In the genomic region with DNA sequence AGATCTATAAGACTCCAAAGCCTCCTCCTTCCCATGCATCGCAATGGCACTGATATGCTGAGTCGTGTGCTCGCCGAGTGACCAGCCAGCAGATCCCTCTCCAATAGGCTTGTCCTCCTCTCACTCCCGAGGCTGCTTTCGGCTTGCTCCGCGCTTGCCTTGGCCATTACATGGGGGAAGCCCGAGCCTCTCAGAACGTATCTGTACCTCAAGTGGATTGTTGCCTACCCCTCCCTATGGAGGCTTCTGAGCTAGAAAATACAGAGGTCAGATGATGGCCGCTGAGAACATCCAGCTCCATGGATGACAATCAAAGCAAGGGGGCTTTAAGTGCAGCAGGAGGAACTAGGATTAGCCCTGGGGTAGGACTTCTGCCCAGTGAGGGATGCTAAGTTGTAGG, we compare ENCODE assay signal across 17 cellular contexts. TPM values are rescaled to one million over a fixed set of nuclear protein-coding genes. Genes with fewer than 3 reads are reported as not detected.
DNase-seq lines count a peak whose midpoint lies in the region; ATAC-seq, FAIRE-seq and TF ChIP-seq lines count a peak whose summit lies in the region.
"Had no signal": no experiment of that assay in that cellular context is flagged by ENCODE, and none has a peak within 500 bp of the region (broad histone marks: within the 10 kb centered on the region; RNA-seq: fewer than 3 reads in every experiment).

No MANE protein-coding gene starts in this region.

- H3K23me2 ChIP-seq in H1 (ENCODE audit: low read depth, low read length) = no peaks in the 10 kb centered on the region

- no peak overlapping the region for H3K23ac ChIP-seq in H1 (ENCODE audit: insufficient read length)

- intact Hi-C loops in PC-3 (cut with micrococcal nuclease) (loop anchor here (2.0 to 10.0 kb wide), 4 partner anchors 115 to 473 kb away; no protein-coding TSS in a partner anchor), dorsolateral prefrontal cortex (cut with DNase I) (loop anchor here (2.0 to 5.0 kb wide), 3 partner anchors 115 to 455 kb away; no protein-coding TSS in a partner anchor)

- 93% methylated on average over 11 of the region's 11 CpGs; no CpG with 5 or more reads in 1 of the 2 experiments for WGBS in H1 (ENCODE audit: extremely low coverage in 1 of 2, insufficient coverage in 1 of 2, insufficient read length in 1 of 2, insufficient replicate concordance in 2 of 2, low coverage in 1 of 2, low lambda C conversion rate in 2 of 2, missing lambda C conversion rate in 1 of 2), 2 experiments

- no peaks in the 10 kb centered on the region for H3K36me3 ChIP-seq in GM23338 (ENCODE audit: insufficient read depth)
- H3K36me3 ChIP-seq in PC-3 (ENCODE audit: low read depth, low read length) = no peaks in the 10 kb centered on the region
- no peaks in the 10 kb centered on the region for H3K36me3 ChIP-seq in H1 (ENCODE audit: control insufficient read depth in 2 of 4, insufficient read depth in 4 of 4, low read length in 3 of 4)

- no peaks in the 10 kb centered on the region for H3K9me2 ChIP-seq in GM23338 (ENCODE audit: insufficient read depth)
- no peaks in the 10 kb centered on the region for H3K9me2 ChIP-seq in PC-3 (replicated peaks; ENCODE audit: low read length)

- H3K79me1 ChIP-seq in H1 (ENCODE audit: low read depth, low read length) = no peaks in the 10 kb centered on the region

- peaks cover 2% of the 10 kb centered on the region for H3K27me3 Mint-ChIP-seq in GM23338 (ENCODE audit: insufficient read depth, low read depth, poor library complexity)
- peaks cover 8 to 27% (median 17%) of the 10 kb centered on the region in 5 donors for H3K27me3 Mint-ChIP-seq in naive thymus-derived CD8-positive, alpha-beta T cell

- peak overlapping the region; percentile 62; the same call in 1 of the 2 replicates for H2BK20ac ChIP-seq in H1 (ENCODE audit: low read length)

- no peak overlapping the region for H3K4me3 ChIP-seq in GM23338
- no peak overlapping the region for H3K4me3 ChIP-seq in PC-3 (ENCODE audit: low read length)
- H3K4me3 ChIP-seq in H1 (ENCODE audit: extremely low read depth in 1 of 4, insufficient read depth in 2 of 4, low read depth in 3 of 4, low read length in 4 of 4) = no peak overlapping the region
- no peak overlapping the region for H3K4me3 ChIP-seq in dorsolateral prefrontal cortex
- H3K4me3 ChIP-seq: GM12878, GM23248 had no signal

- H2BK5ac ChIP-seq in H1 (ENCODE audit: low read depth, low read length) = no peak overlapping the region

- H2AK5ac ChIP-seq in H1 (ENCODE audit: low read depth, low read length) = no peak overlapping the region

- H2BK15ac ChIP-seq in H1 (ENCODE audit: low read length) = no peak overlapping the region

- no peak overlapping the region for H4K5ac ChIP-seq in H1 (ENCODE audit: insufficient read length, low read depth, low read length)

- no peaks in the 10 kb centered on the region for H3K9me3 Mint-ChIP-seq in GM23338
- no peaks in the 10 kb centered on the region for H3K9me3 Mint-ChIP-seq in naive thymus-derived CD8-positive, alpha-beta T cell
- H3K9me3 Mint-ChIP-seq: CD4-positive, alpha-beta T cell; IgD-negative memory B cell had no signal

- H3K14ac ChIP-seq in H1 (ENCODE audit: insufficient read length) = no peak overlapping the region

- no peak overlapping the region for H3K27ac ChIP-seq in GM23338 (ENCODE audit: low read depth)
- H3K27ac ChIP-seq in PC-3 (ENCODE audit: low read length) = no peak overlapping the region
- no peak overlapping the region for H3K27ac ChIP-seq in H1 (ENCODE audit: low read depth, low read length)
- no peak overlapping the region for H3K27ac ChIP-seq in dorsolateral prefrontal cortex
- H3K27ac ChIP-seq: C4-2B, GM23248 had no signal

- DNase-seq in GM23338 (ENCODE audit: low spot score) (no peak), PC-3 (no peak), H1 (ENCODE audit: low read depth in 1 of 2, low spot score in 2 of 2) (no peak), mesenteric fat pad (ENCODE audit: low spot score) (peak; percentile 64), dorsolateral prefrontal cortex (no peak), KG1 (lab: John Stamatoyannopoulos, UW) (no peak)
- no peak for DNase-seq in naive thymus-derived CD8-positive, alpha-beta T cell
- DNase-seq: Calu3; CD4-positive, alpha-beta T cell; GF-D8; H7 had no signal

- no peaks in the 10 kb centered on the region for H3K9me3 ChIP-seq in PC-3 (ENCODE audit: low read length)
- H3K9me3 ChIP-seq in H1 (ENCODE audit: insufficient read depth in 2 of 2, low read depth in 1 of 2, low read length in 1 of 2) = no peaks in the 10 kb centered on the region

- H2BK12ac ChIP-seq in H1 (ENCODE audit: low read depth, low read length) = no peak overlapping the region

- BruUV-seq in PC-3 (replicated peaks; lab: Mats Ljungman, UMichigan) = no TSS peak

- H4K8ac ChIP-seq in H1 (ENCODE audit: extremely low read depth, insufficient read depth, low read length) = no peak overlapping the region

- TF ChIP-seq EP300 in H1 (IDR thresholded peaks at IDR 0.05; ENCODE audit: borderline replicate concordance in 1 of 2, low read depth in 2 of 2, low read length in 2 of 2) = no peak

- H4K20me1 ChIP-seq in GM23338 (replicated peaks; ENCODE audit: insufficient read depth) = no peaks in the 10 kb centered on the region
- no peaks in the 10 kb centered on the region for H4K20me1 ChIP-seq in PC-3 (ENCODE audit: low read length)
- H4K20me1 ChIP-seq in H1 (replicated peaks in 1 of 2; ENCODE audit: control insufficient read depth in 1 of 2, insufficient read depth in 2 of 2, low read length in 2 of 2) = no peaks in the 10 kb centered on the region

- H3K79me2 ChIP-seq in GM23338 (replicated peaks; ENCODE audit: insufficient read depth) (no peaks in the 10 kb centered on the region), PC-3 (ENCODE audit: low read length) (no peaks in the 10 kb centered on the region), H1 (ENCODE audit: control insufficient read depth in 1 of 2, insufficient read depth in 2 of 2, low read length in 2 of 2) (no peaks in the 10 kb centered on the region)

- no peak overlapping the region for H3K56ac ChIP-seq in H1 (replicated peaks; ENCODE audit: insufficient read length, low read depth, low read length)

- no peak overlapping the region for H3K18ac ChIP-seq in H1 (ENCODE audit: extremely low read depth, low read length)

- no peak overlapping the region for H4K91ac ChIP-seq in H1 (replicated peaks; ENCODE audit: insufficient read length, low read length)

- H3K4me2 ChIP-seq in GM23338 (no peak overlapping the region), PC-3 (ENCODE audit: low read length) (no peak overlapping the region), H1 (ENCODE audit: insufficient read depth in 1 of 2, low read depth in 2 of 2, low read length in 2 of 2) (no peak overlapping the region)

- H3K27me3 ChIP-seq in GM23338 (ENCODE audit: insufficient read depth) = no peaks in the 10 kb centered on the region
- H3K27me3 ChIP-seq in PC-3 (ENCODE audit: low read length) = no peaks in the 10 kb centered on the region
- H3K27me3 ChIP-seq in H1 (replicated peaks in 1 of 4; ENCODE audit: control insufficient read depth in 3 of 4, extremely low read depth in 1 of 4, insufficient read depth in 3 of 4, low read length in 3 of 4) = no peaks in the 10 kb centered on the region; a peak in 1 of 7 replicates
- H3K27me3 ChIP-seq in dorsolateral prefrontal cortex = peaks cover 0 to 4% (median 0%) of the 10 kb centered on the region in 45 donors

- no peak for ATAC-seq in GM23338
- ATAC-seq in PC-3 = no peak
- ATAC-seq in HG02885 (IDR thresholded peaks at IDR 0.05; ENCODE audit: poor library complexity, unreplicated experiment) = no peak
- no peak for ATAC-seq in naive thymus-derived CD8-positive, alpha-beta T cell
- ATAC-seq: HepG2 had no signal

- H3F3A ChIP-seq in GM23338 (replicated peaks; ENCODE audit: low read depth) (no peaks in the 10 kb centered on the region), PC-3 (ENCODE audit: low read length, unreplicated experiment) (no peaks in the 10 kb centered on the region)

- no peaks in the 10 kb centered on the region; the same call in 2 of the 3 replicates for H3K4me1 Mint-ChIP-seq in GM23338
- peaks cover 6 to 8% (median 7%) of the 10 kb centered on the region in 4 donors for H3K4me1 Mint-ChIP-seq in naive thymus-derived CD8-positive, alpha-beta T cell

- H2AFZ ChIP-seq in GM23338 (0 out of 2 replicates have a peak overlapping the region, but pooled peaks have one; percentile 81), PC-3 (ENCODE audit: low read length) (0 out of 2 replicates have a peak overlapping the region, but pooled peaks have one; percentile 14), H1 (ENCODE audit: low read length) (no peak overlapping the region)
- H2AFZ ChIP-seq: GM23248 had no signal

- POLR2A ChIA-PET in PC-3 (lab: Charles Lee; ENCODE audit: unreplicated experiment) = no interaction called here
- POLR2A ChIA-PET in H1 (lab: Charles Lee; ENCODE audit: partially characterized antibody) = interaction anchor here (0.5 to 0.7 kb wide), 3 partner anchors 107 to 456 kb away, joined by 3 to 4 read pairs (median 3); no protein-coding TSS in a partner anchor
- POLR2A ChIA-PET in naive thymus-derived CD8-positive, alpha-beta T cell (lab: Charles Lee) = no interaction called here

- H2BK120ac ChIP-seq in H1 (replicated peaks; ENCODE audit: low read depth, low read length) = no peak overlapping the region

- H3K4me1 ChIP-seq in GM23338 (ENCODE audit: insufficient read depth) = no peaks in the 10 kb centered on the region
- peaks cover 4% of the 10 kb centered on the region for H3K4me1 ChIP-seq in PC-3 (ENCODE audit: insufficient read depth, low read length)
- H3K4me1 ChIP-seq in H1 (replicated peaks in 1 of 4; ENCODE audit: control insufficient read depth in 3 of 4, insufficient read depth in 4 of 4, low read length in 3 of 4) = no peaks in the 10 kb centered on the region

- H3K36me3 Mint-ChIP-seq in GM23338 (ENCODE audit: low read depth) = no peaks in the 10 kb centered on the region
- H3K36me3 Mint-ChIP-seq in naive thymus-derived CD8-positive, alpha-beta T cell = no peaks in the 10 kb centered on the region

- no peak overlapping the region for H3K27ac Mint-ChIP-seq in GM23338
- no peak overlapping the region for H3K27ac Mint-ChIP-seq in naive thymus-derived CD8-positive, alpha-beta T cell
- H3K27ac Mint-ChIP-seq: CD4-positive, alpha-beta T cell; IgD-negative memory B cell had no signal

- no peak for TF ChIP-seq RAD21 in H1 (IDR thresholded peaks at IDR 0.05 in 1 of 2, conservative IDR thresholded peaks at IDR 0.05 in 1 of 2; ENCODE audit: low read depth in 2 of 2, low read length in 2 of 2)

- TF ChIP-seq POLR2A in H1 (IDR thresholded peaks at IDR 0.05; ENCODE audit: control extremely low read depth in 1 of 2, low read depth in 2 of 2, low read length in 2 of 2) = no peak

- no peak for FAIRE-seq in H1 (lab: Jason Lieb, UNC)
- FAIRE-seq: HepG2 had no signal

- TF ChIP-seq CTCF in GM23338 (conservative IDR thresholded peaks at IDR 0.05; ENCODE audit: low read depth in 2 of 2) (no peak), PC-3 (conservative IDR thresholded peaks at IDR 0.05; ENCODE audit: low read depth, low read length) (no peak), H1 (IDR thresholded peaks at IDR 0.05; ENCODE audit: control extremely low read depth in 1 of 3, insufficient read depth in 1 of 3, low read depth in 1 of 3, low read length in 3 of 3) (no peak), dorsolateral prefrontal cortex (IDR thresholded peaks at IDR 0.05 in 54 of 56, conservative IDR thresholded peaks at IDR 0.05 in 2 of 56; ENCODE audit: low read depth in 1 of 56, partially characterized antibody in 56 of 56) (no peak)

- CTCF ChIA-PET in PC-3 (lab: Charles Lee) = no interaction called here
- CTCF ChIA-PET in H1 (lab: Charles Lee; ENCODE audit: partially characterized antibody) = interaction anchor here (0.6 to 3.7 kb wide), 49 partner anchors 8 to 850 kb away, joined by 3 to 26 read pairs (median 4); a partner anchor contains a TSS

- no peak overlapping the region for H3K9ac ChIP-seq in PC-3 (ENCODE audit: low read length)
- H3K9ac ChIP-seq in H1 (replicated peaks in 1 of 4; ENCODE audit: extremely low read depth in 1 of 4, low read depth in 3 of 4, low read length in 3 of 4) = no peak overlapping the region
- H3K9ac ChIP-seq: GM23248 had no signal

- H3K4me3 Mint-ChIP-seq in GM23338 = no peak overlapping the region
- H3K4me3 Mint-ChIP-seq in naive thymus-derived CD8-positive, alpha-beta T cell = no peak overlapping the region
- H3K4me3 Mint-ChIP-seq: CD4-positive, alpha-beta T cell; IgD-negative memory B cell had no signal

- H3K4ac ChIP-seq in H1 (replicated peaks; ENCODE audit: insufficient read length, low read depth, low read length) = no peak overlapping the region

RNA-seq across cellular contexts. Expression of a gene that starts 7.7 kb away (rescaled TPM):
- 10.3 and 16.2 TPM in 2 replicates for total RNA-seq in GM23338 (2014; rRNA removed; shearing (Covaris generic))
- polyA plus RNA-seq in GM23338 (2016; fragmentation: Nextera tagmentation; extraction: Ambion mirVana) (7.6 and 8.9 TPM in 2 replicates), H1 (2011; rRNA removed) (8.6 and 9.2 TPM in 2 replicates)
- total RNA-seq in PC-3 (2014; rRNA removed) (1.8 and 2.2 TPM in 2 replicates), mesenteric fat pad (23.8 TPM), dorsolateral prefrontal cortex (100 to 1,000 TPM in 119 of 120 experiments, 10 to 100 TPM in 1; 96.8 to 322 (median 204) TPM)
- total RNA-seq in H1 (2021; fragmentation: NEBNext Ultra II Directional; extraction: Animal tissue kit (Norgen Biotek cat#: 25700)) = 10.0 and 10.4 TPM in 2 replicates
- polyA plus RNA-seq in H1 (2011; cell fraction: cytosol; rRNA removed) = 11.0 TPM
- 6.3 TPM for polyA plus RNA-seq in H1 (2011; cell fraction: nucleus; rRNA removed)
- polyA plus RNA-seq in H1 (2012, experiment 1 of 2) = 4.7 to 7.5 TPM (median 6.6 TPM) in 4 replicates
- 7.4 TPM for polyA plus RNA-seq in H1 (2012, experiment 2 of 2)
- 5.8 TPM for polyA plus RNA-seq in H1 (2013, experiment 1 of 2)
- polyA plus RNA-seq in H1 (2013, experiment 2 of 2) = 5.1 TPM
- polyA minus RNA-seq in H1 (2011; rRNA and poly(A)+ RNA removed) = 0.59 and 1.5 TPM in 2 replicates
- polyA minus RNA-seq in H1 (2011; cell fraction: cytosol; rRNA and poly(A)+ RNA removed) = 4.1 TPM
- 3.3 TPM for polyA minus RNA-seq in H1 (2011; cell fraction: nucleus; rRNA and poly(A)+ RNA removed)
- 100 to 1,000 TPM; 354 to 370 TPM for total RNA-seq in naive thymus-derived CD8-positive, alpha-beta T cell
- polyA plus RNA-seq in naive thymus-derived CD8-positive, alpha-beta T cell = 10 to 100 TPM; 18.4 to 47.9 (median 33.2) TPM
